Comparison of ENCODE assay signal across 11 cellular contexts in the genomic region with DNA sequence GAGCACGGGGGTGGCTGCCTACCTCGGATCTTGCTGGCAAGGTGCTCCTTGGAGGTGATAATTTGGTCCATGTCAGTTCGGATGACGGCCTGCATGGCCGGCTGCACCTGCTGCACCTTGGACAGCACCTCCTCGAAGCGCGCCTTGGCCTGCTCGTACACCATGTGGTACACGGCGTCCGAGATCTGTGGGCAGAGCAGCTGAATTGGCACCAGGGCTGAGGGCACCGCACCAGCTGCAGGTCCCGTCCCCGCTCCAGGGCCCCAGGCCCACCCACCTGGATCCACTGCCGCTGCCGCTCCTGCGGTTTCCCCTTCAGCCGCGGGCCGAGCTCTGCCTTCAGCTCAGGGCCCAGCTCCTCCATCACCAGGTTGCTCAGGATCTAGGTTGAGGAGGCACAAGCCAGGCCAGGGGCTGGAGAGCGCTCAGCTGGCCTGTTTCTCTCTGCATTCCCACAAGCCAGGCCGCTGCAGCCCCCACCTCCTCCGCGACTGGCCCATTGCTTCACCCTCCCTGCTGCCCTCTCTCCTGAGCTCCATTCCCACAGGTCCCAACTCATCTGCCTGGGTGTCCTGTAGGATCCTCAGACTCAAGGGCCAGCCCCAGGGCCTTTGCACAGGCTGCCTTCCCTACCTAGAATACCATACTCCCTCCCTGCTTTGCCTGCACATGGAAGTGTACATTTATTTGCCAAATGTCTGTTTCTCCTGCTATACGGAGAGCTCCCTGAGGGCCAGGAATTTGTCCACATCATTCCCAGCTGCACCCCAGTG.
"Had no signal": no experiment of that assay in that cellular context is flagged by ENCODE, and none has a peak within 500 bp of the region (broad histone marks: within the 10 kb centered on the region; RNA-seq: fewer than 3 reads in every experiment).

No MANE protein-coding gene starts in this region.

- H3K9ac ChIP-seq: neural progenitor cell had no signal

- H3K27ac ChIP-seq: neural progenitor cell, pancreas, thoracic aorta had no signal

- H3K9me3 ChIP-seq: gastroesophageal sphincter, heart right ventricle, pancreas, thoracic aorta had no signal

- ATAC-seq: effector memory CD8-positive, alpha-beta T cell; gastroesophageal sphincter; heart right ventricle; pancreas had no signal

- H3K27me3 Mint-ChIP-seq: effector memory CD8-positive, alpha-beta T cell had no signal

- H3K36me3 Mint-ChIP-seq: neural progenitor cell had no signal

- H3K4me2 ChIP-seq: neural progenitor cell had no signal

- H3K27ac Mint-ChIP-seq: neural progenitor cell had no signal

- H3K4me3 ChIP-seq: gastroesophageal sphincter, heart right ventricle, neural progenitor cell, pancreas, thoracic aorta had no signal

- H2AFZ ChIP-seq: neural progenitor cell had no signal

- H3K36me3 ChIP-seq: neural progenitor cell had no signal

- H3K27me3 ChIP-seq: gastroesophageal sphincter, heart right ventricle, neural progenitor cell, pancreas had no signal

- H3K4me3 Mint-ChIP-seq: effector memory CD8-positive, alpha-beta T cell; neural progenitor cell had no signal

- H3K4me1 ChIP-seq: neural progenitor cell had no signal

- H3K9me3 Mint-ChIP-seq: effector memory CD8-positive, alpha-beta T cell; neural progenitor cell had no signal

- DNase-seq: activated CD4-positive, alpha-beta T cell treated with anti-CD3 and anti-CD28 coated beads, Interleukin-2, amount 50 U/mL, for 1 hour; activated CD8-positive, alpha-beta memory T cell treated with anti-CD3 and anti-CD28 coated beads for 24 hours; activated naive CD4-positive, alpha-beta T cell treated with Interleukin-2 at 50 U/mL for 16 hours; anterior cingulate cortex; effector memory CD8-positive, alpha-beta T cell; heart right ventricle; stimulated activated CD4-positive, alpha-beta T cell treated with anti-CD3 and anti-CD28 coated beads, Interleukin-1b, Interleukin-23, amount 100 ng/mL, for 48 hours had no signal
